ENCODE assay signal across 8 cellular contexts in the genomic region with DNA sequence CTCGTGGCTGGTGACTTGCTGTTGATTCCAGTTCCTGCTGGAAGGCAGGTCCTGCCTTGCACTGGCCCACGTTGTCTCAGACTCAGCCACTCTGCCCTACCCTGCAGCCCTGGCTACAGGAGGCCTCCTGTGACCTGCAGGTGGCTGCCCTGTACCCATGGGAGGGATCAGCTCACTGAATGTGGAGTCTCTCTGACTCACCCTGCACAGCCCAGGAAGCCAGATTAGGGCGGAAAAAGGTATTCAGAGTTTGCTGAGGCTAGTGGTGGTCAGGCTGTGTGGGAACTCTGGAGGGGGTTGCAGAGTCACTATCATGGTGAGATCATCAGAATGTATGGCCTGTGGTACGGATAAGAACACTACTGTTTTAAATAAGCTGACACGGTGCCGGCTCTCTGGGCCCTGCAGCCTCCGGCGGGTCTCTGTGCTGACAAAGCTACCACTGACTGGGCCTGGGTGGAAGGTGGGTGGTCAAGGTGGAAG. TPM values are rescaled to one million over a fixed set of nuclear protein-coding genes. Genes with fewer than 3 reads are reported as not detected.
DNase-seq lines count a peak whose midpoint lies in the region; ATAC-seq and TF ChIP-seq lines count a peak whose summit lies in the region.

No MANE protein-coding gene starts in this region.

- peaks cover 14% of the 10 kb centered on the region for H3F3A ChIP-seq in SK-N-SH (replicated peaks; ENCODE audit: insufficient read depth)

- H3K27me3 ChIP-seq in SK-N-SH (ENCODE audit: insufficient read depth): no peaks in the 10 kb centered on the region

- no peaks in the 10 kb centered on the region for H3K9me3 Mint-ChIP-seq in activated naive CD4-positive, alpha-beta T cell treated with anti-CD3 and anti-CD28 coated beads for 36 hours

- DNase-seq in activated naive CD4-positive, alpha-beta T cell treated with anti-CD3 and anti-CD28 coated beads for 36 hours: peak; percentile 53
- DNase-seq in activated naive CD4-positive, alpha-beta T cell (lab: John Stamatoyannopoulos, UW): no peak
- no peak for DNase-seq in SK-N-SH
- peak; percentile 59 for DNase-seq in epithelial cell of prostate (ENCODE audit: low read depth, low spot score)
- peak; percentile 50 to 52 for DNase-seq in stimulated activated CD4-positive, alpha-beta T cell treated with anti-CD3 and anti-CD28 coated beads, Interleukin-15, amount 100 ng/mL, for 48 hours (ENCODE audit: low read depth in 2 of 2)
- DNase-seq in midbrain (lab: John Stamatoyannopoulos, UW): no peak
- DNase-seq in SHP77 treated with DMSO at 0.1 percent for 48 hours (lab: John Stamatoyannopoulos, UW): no peak

- H3K36me3 ChIP-seq in SK-N-SH (replicated peaks in 1 of 2; ENCODE audit: control insufficient read depth in 1 of 2, insufficient read depth in 2 of 2, low read length in 1 of 2): peaks cover under 1 to 14% of the 10 kb centered on the region in 2 experiments

- H3K9ac ChIP-seq in SK-N-SH: peak overlapping the region; percentile 55; the same call in 1 of the 2 replicates

- TF ChIP-seq RAD21 in SK-N-SH (IDR thresholded peaks at IDR 0.05; ENCODE audit: low read length): no peak

- H3K27ac ChIP-seq in SK-N-SH (ENCODE audit: low read depth in 2 of 2, low read length in 1 of 2) (peak overlapping the region in 1 of 2 experiments; percentile 92; a peak in 2 of 4 replicates), epithelial cell of prostate (peak overlapping the region; percentile 91)

- H3K36me3 Mint-ChIP-seq in activated naive CD4-positive, alpha-beta T cell treated with anti-CD3 and anti-CD28 coated beads for 36 hours (ENCODE audit: low read depth): peaks cover 6% of the 10 kb centered on the region

- TF ChIP-seq CTCF in SK-N-SH (IDR thresholded peaks at IDR 0.05): peak; percentile 42

- POLR2A ChIA-PET in SK-N-SH (lab: Yijun Ruan, JAX): no interaction called here

- no peak for ATAC-seq in HG02840 (IDR thresholded peaks at IDR 0.05; ENCODE audit: low FRiP score, unreplicated experiment)

- CTCF ChIA-PET in activated naive CD4-positive, alpha-beta T cell treated with anti-CD3 and anti-CD28 coated beads for 36 hours (lab: Charles Lee): no interaction called here
- CTCF ChIA-PET in SK-N-SH (lab: Yijun Ruan, JAX): interaction anchor here (1.0 kb wide), 1 partner anchor 10 kb away, joined by 3 read pairs; no protein-coding TSS in a partner anchor

- H3K27me3 Mint-ChIP-seq in activated naive CD4-positive, alpha-beta T cell treated with anti-CD3 and anti-CD28 coated beads for 36 hours (ENCODE audit: low read depth): no peaks in the 10 kb centered on the region

- TF ChIP-seq EP300 in SK-N-SH (IDR thresholded peaks at IDR 0.05; ENCODE audit: borderline replicate concordance in 1 of 2, low read depth in 1 of 2, low read length in 1 of 2): peak in 1 of 2 experiments; percentile 59; a peak in 1 of 4 replicates

- H3K9me2 ChIP-seq in SK-N-SH: no peaks in the 10 kb centered on the region

- H3K79me2 ChIP-seq in SK-N-SH (ENCODE audit: insufficient read depth): no peaks in the 10 kb centered on the region

- no peaks in the 10 kb centered on the region for H3K9me3 ChIP-seq in SK-N-SH

- H3K4me1 Mint-ChIP-seq in activated naive CD4-positive, alpha-beta T cell treated with anti-CD3 and anti-CD28 coated beads for 36 hours (ENCODE audit: low read depth): peaks cover 5% of the 10 kb centered on the region

- H2AFZ ChIP-seq in SK-N-SH (ENCODE audit: low read depth): no peak overlapping the region

- H3K27ac Mint-ChIP-seq in activated naive CD4-positive, alpha-beta T cell treated with anti-CD3 and anti-CD28 coated beads for 36 hours: no peak overlapping the region

- no peaks in the 10 kb centered on the region for H4K20me1 ChIP-seq in SK-N-SH (ENCODE audit: insufficient read depth)

- WGBS in SK-N-SH (ENCODE audit: low lambda C conversion rate): 27% methylated on average over 7 of the region's 8 CpGs

- peaks cover 20 to 40% of the 10 kb centered on the region in 2 experiments; a peak in 3 of 4 replicates for H3K4me1 ChIP-seq in SK-N-SH (ENCODE audit: control insufficient read depth in 1 of 2, insufficient read depth in 2 of 2, low read depth in 1 of 2, low read length in 1 of 2)

- H3K4me2 ChIP-seq in SK-N-SH: peak overlapping the region; percentile 49

- no peak overlapping the region for H3K4me3 Mint-ChIP-seq in activated naive CD4-positive, alpha-beta T cell treated with anti-CD3 and anti-CD28 coated beads for 36 hours

- H3K4me3 ChIP-seq in SK-N-SH (ENCODE audit: low read depth in 2 of 2, low read length in 1 of 2): no peak overlapping the region

- intact Hi-C loops in activated naive CD4-positive, alpha-beta T cell treated with anti-CD3 and anti-CD28 coated beads for 36 hours (cut with micrococcal nuclease): no loop called here

TF ChIP-seq in SK-N-SH, 30 proteins besides CTCF, POLR2A, EP300 and RAD21:
- TF ChIP-seq SMC3 (IDR thresholded peaks at IDR 0.05; ENCODE audit: low read depth, low read length) (0 out of 2 replicates have a peak, but pooled peaks have one; percentile 5), JUND (IDR thresholded peaks at IDR 0.05) (peak; percentile 79), ELF1 (IDR thresholded peaks at IDR 0.05) (0 out of 2 replicates have a peak, but pooled peaks have one; percentile 11), POLR2AphosphoS5 (IDR thresholded peaks at IDR 0.05; ENCODE audit: low read depth, low read length) (peak; percentile 38; the same call in 1 of the 2 replicates), MEF2A (IDR thresholded peaks at IDR 0.05; ENCODE audit: borderline replicate concordance, low read depth) (no peak), RCOR1 (IDR thresholded peaks at IDR 0.05; ENCODE audit: low read length) (no peak), FOSL2 (IDR thresholded peaks at IDR 0.05; ENCODE audit: borderline replicate concordance, low read depth) (peak; percentile 86; the same call in 1 of the 2 replicates), NFIC (IDR thresholded peaks at IDR 0.05; ENCODE audit: borderline replicate concordance) (peak; percentile 29; the same call in 1 of the 2 replicates), RXRA (IDR thresholded peaks at IDR 0.05; ENCODE audit: borderline replicate concordance, low read depth) (peak; percentile 55; the same call in 1 of the 2 replicates), TCF12 (IDR thresholded peaks at IDR 0.05) (peak; percentile 76)
- TF ChIP-seq, protein P1, sequence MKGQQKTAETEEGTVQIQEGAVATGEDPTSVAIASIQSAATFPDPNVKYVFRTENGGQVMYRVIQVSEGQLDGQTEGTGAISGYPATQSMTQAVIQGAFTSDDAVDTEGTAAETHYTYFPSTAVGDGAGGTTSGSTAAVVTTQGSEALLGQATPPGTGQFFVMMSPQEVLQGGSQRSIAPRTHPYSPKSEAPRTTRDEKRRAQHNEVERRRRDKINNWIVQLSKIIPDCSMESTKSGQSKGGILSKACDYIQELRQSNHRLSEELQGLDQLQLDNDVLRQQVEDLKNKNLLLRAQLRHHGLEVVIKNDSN (IDR thresholded peaks at IDR 0.05; ENCODE audit: borderline replicate concordance, low read depth): no peak
- TF ChIP-seq, protein P2, sequence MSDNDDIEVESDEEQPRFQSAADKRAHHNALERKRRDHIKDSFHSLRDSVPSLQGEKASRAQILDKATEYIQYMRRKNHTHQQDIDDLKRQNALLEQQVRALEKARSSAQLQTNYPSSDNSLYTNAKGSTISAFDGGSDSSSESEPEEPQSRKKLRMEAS (IDR thresholded peaks at IDR 0.05; ENCODE audit: low read depth): peak; percentile 50
- TF ChIP-seq, protein P3, sequence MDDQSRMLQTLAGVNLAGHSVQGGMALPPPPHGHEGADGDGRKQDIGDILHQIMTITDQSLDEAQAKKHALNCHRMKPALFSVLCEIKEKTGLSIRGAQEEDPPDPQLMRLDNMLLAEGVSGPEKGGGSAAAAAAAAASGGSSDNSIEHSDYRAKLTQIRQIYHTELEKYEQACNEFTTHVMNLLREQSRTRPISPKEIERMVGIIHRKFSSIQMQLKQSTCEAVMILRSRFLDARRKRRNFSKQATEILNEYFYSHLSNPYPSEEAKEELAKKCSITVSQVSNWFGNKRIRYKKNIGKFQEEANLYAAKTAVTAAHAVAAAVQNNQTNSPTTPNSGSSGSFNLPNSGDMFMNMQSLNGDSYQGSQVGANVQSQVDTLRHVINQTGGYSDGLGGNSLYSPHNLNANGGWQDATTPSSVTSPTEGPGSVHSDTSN (IDR thresholded peaks at IDR 0.05): peak; percentile 54

RNA-seq across cellular contexts. Expression of a gene that starts 24.7 kb away (rescaled TPM):
- 10 to 100 TPM; 19.6 to 20.0 TPM for total RNA-seq in activated naive CD4-positive, alpha-beta T cell treated with anti-CD3 and anti-CD28 coated beads for 36 hours
- 32.2 and 35.8 TPM in 2 replicates for polyA plus RNA-seq in SK-N-SH (2012; rRNA removed)
- polyA plus RNA-seq in SK-N-SH (2012; cell fraction: cytosol; rRNA removed): 16.8 and 25.0 TPM in 2 replicates
- 75.6 and 77.6 TPM in 2 replicates for polyA plus RNA-seq in SK-N-SH (2012; cell fraction: nucleus; rRNA removed)

RNA-seq across cellular contexts. Expression of a gene that starts 27.7 kb away (rescaled TPM):
- 10 to 100 TPM; 63.6 to 66.6 TPM for total RNA-seq in activated naive CD4-positive, alpha-beta T cell treated with anti-CD3 and anti-CD28 coated beads for 36 hours
- 76.1 and 78.2 TPM in 2 replicates for polyA plus RNA-seq in SK-N-SH (2012; rRNA removed)
- 36.3 and 54.5 TPM in 2 replicates for polyA plus RNA-seq in SK-N-SH (2012; cell fraction: cytosol; rRNA removed)
- polyA plus RNA-seq in SK-N-SH (2012; cell fraction: nucleus; rRNA removed): 172 and 200 TPM in 2 replicates

Comparison
In these comparisons a context has a peak if more than half of its experiments do, and no peak if none do; other contexts are left out.
1. DNase-seq: peak in activated naive CD4-positive, alpha-beta T cell treated with anti-CD3 and anti-CD28 coated beads for 36 hours (single experiment), epithelial cell of prostate (single experiment) and stimulated activated CD4-positive, alpha-beta T cell treated with anti-CD3 and anti-CD28 coated beads, Interleukin-15, amount 100 ng/mL, for 48 hours (2 of 2); none in activated naive CD4-positive, alpha-beta T cell (0 of 4), SK-N-SH (single experiment), midbrain (single experiment) and SHP77 treated with DMSO at 0.1 percent for 48 hours (single experiment).